ENCODE assay signal across 3 cellular contexts in genomic region chr11:21048626-21049025, GRCh38.
TF ChIP-seq lines count a peak whose summit lies in the region.

No MANE protein-coding gene starts in this region.

TF ChIP-seq in GM23338, 12 proteins besides CTCF, POLR2A, EP300 and RAD21 (continues in another document):
- TF ChIP-seq NANOG (IDR thresholded peaks at IDR 0.05; ENCODE audit: borderline replicate concordance) (no peak), POLR2AphosphoS5 (IDR thresholded peaks at IDR 0.05; ENCODE audit: low read depth) (no peak), ETS1 (IDR thresholded peaks at IDR 0.05) (no peak), JUNB (IDR thresholded peaks at IDR 0.05; ENCODE audit: unreplicated experiment) (no peak), ZNF114 (CRISPR knock-in tag; IDR thresholded peaks at IDR 0.05) (no peak), ZNF331 (CRISPR knock-in tag; IDR thresholded peaks at IDR 0.05; ENCODE audit: low read depth) (no peak), EZH2phosphoT487 (IDR thresholded peaks at IDR 0.05; ENCODE audit: unreplicated experiment) (no peak), STAT1 (IDR thresholded peaks at IDR 0.05; ENCODE audit: unreplicated experiment) (no peak)

TF ChIP-seq in WTC11, 78 proteins besides CTCF, POLR2A, EP300 and RAD21:
- no peak for TF ChIP-seq CREM (CRISPR knock-in tag; IDR thresholded peaks at IDR 0.05)
- no peak for TF ChIP-seq CDX4 (CRISPR knock-in tag; IDR thresholded peaks at IDR 0.05; ENCODE audit: borderline replicate concordance)
- TF ChIP-seq E2F4 (CRISPR knock-in tag; IDR thresholded peaks at IDR 0.05; ENCODE audit: borderline replicate concordance, low read depth), result no peak
- TF ChIP-seq CBFB (CRISPR knock-in tag; IDR thresholded peaks at IDR 0.05; ENCODE audit: low read depth), result no peak
- TF ChIP-seq ZNF512 (CRISPR knock-in tag; IDR thresholded peaks at IDR 0.05; ENCODE audit: borderline replicate concordance), result no peak
- no peak for TF ChIP-seq NR2C2 (CRISPR knock-in tag; IDR thresholded peaks at IDR 0.05)
- TF ChIP-seq GRHL2 (CRISPR knock-in tag; IDR thresholded peaks at IDR 0.05; ENCODE audit: insufficient replicate concordance, severe bottlenecking), result no peak
- TF ChIP-seq NFE2L1 (CRISPR knock-in tag; IDR thresholded peaks at IDR 0.05), result no peak
- TF ChIP-seq ELF4 (CRISPR knock-in tag; IDR thresholded peaks at IDR 0.05; ENCODE audit: low read depth), result no peak
- no peak for TF ChIP-seq MAX (CRISPR knock-in tag; IDR thresholded peaks at IDR 0.05)
- TF ChIP-seq STAT6 (CRISPR knock-in tag; conservative IDR thresholded peaks at IDR 0.05; ENCODE audit: low read depth), result no peak
- no peak for TF ChIP-seq SMAD3 (CRISPR knock-in tag; IDR thresholded peaks at IDR 0.05; ENCODE audit: borderline replicate concordance)
- TF ChIP-seq FOXJ3 (CRISPR knock-in tag; IDR thresholded peaks at IDR 0.05; ENCODE audit: borderline replicate concordance), result no peak
- TF ChIP-seq ZMAT4 (CRISPR knock-in tag; IDR thresholded peaks at IDR 0.05), result no peak
- no peak for TF ChIP-seq ESRRA (CRISPR knock-in tag; IDR thresholded peaks at IDR 0.05; ENCODE audit: borderline replicate concordance)
- no peak for TF ChIP-seq ZBTB21 (CRISPR knock-in tag; IDR thresholded peaks at IDR 0.05; ENCODE audit: borderline replicate concordance)
- no peak for TF ChIP-seq KAT7 (CRISPR knock-in tag; IDR thresholded peaks at IDR 0.05; ENCODE audit: borderline replicate concordance)

TF ChIP-seq in H1, 55 proteins besides CTCF, POLR2A, EP300 and RAD21:
- TF ChIP-seq YY1 (IDR thresholded peaks at IDR 0.05; ENCODE audit: low read depth, low read length) (no peak), CBX8 (IDR thresholded peaks at IDR 0.05; ENCODE audit: borderline replicate concordance, low read depth, low read length) (no peak), KDM4A (IDR thresholded peaks at IDR 0.05; ENCODE audit: low read depth, low read length, severe bottlenecking) (no peak), RXRA (IDR thresholded peaks at IDR 0.05; ENCODE audit: insufficient read depth, low read depth, low read length) (no peak), BACH1 (IDR thresholded peaks at IDR 0.05; ENCODE audit: low read length) (no peak), USF2 (IDR thresholded peaks at IDR 0.05; ENCODE audit: low read length) (no peak)
